Comparison of ENCODE assay signal across 13 cellular contexts in the genomic region with DNA sequence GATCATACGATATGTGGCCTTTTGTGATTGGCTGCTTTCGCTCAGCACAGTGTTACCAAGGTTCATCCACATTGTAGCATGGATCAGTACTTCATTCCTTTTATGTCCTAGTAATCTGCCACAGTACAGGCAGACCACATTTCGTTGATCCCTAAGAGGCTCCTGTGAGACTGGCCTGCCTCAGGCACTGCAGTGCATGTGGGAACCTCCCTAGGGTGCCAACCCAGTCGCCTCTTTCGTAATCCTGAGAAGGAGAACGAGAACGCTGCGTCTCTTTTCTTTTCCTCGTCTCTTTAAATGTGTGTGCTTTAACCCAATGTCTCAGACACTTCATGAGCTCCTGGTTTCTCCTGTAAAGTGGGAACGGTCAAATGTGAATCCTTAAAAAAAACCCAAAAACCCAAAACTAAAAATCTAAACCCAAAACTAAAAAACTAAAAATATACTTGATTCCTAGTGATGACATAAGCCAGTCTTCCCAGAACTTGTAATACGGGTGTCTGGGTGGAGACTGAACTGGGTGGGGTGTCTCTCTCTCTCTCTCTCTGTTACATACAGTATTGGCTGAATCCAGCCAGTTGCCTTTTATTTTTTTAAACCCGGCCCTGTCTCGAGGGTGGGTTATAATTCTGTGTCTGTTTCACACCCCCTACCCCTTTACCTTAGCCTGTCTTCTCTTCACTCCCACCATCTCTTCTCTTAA. TPM values are rescaled to one million over a fixed set of nuclear protein-coding genes. Genes with fewer than 3 reads are reported as not detected.
DNase-seq lines count a peak whose midpoint lies in the region; ATAC-seq and TF ChIP-seq lines count a peak whose summit lies in the region.
"Had no signal": no experiment of that assay in that cellular context is flagged by ENCODE, and none has a peak within 500 bp of the region (broad histone marks: within the 10 kb centered on the region; RNA-seq: fewer than 3 reads in every experiment).

No MANE protein-coding gene starts in this region.

- intact Hi-C loops in activated naive CD4-positive, alpha-beta T cell treated with anti-CD3 and anti-CD28 coated beads for 36 hours (cut with micrococcal nuclease), result no loop called here

- H3K4me1 Mint-ChIP-seq in osteocyte (ENCODE audit: unreplicated experiment), result peaks cover 13% of the 10 kb centered on the region
- H3K4me1 Mint-ChIP-seq in activated naive CD4-positive, alpha-beta T cell treated with anti-CD3 and anti-CD28 coated beads for 36 hours (ENCODE audit: low read depth), result no peaks in the 10 kb centered on the region

- H3K36me3 Mint-ChIP-seq in osteocyte (ENCODE audit: unreplicated experiment), result peaks cover 24% of the 10 kb centered on the region
- H3K36me3 Mint-ChIP-seq in activated naive CD4-positive, alpha-beta T cell treated with anti-CD3 and anti-CD28 coated beads for 36 hours (ENCODE audit: low read depth), result peaks cover 12% of the 10 kb centered on the region

- peak overlapping the region; percentile 26 for H3K4me3 ChIP-seq in AG10803 (ENCODE audit: low read length)
- H3K4me3 ChIP-seq: BLaER1, pancreas, Peyer's patch had no signal

- H3K4me3 Mint-ChIP-seq in osteocyte (ENCODE audit: unreplicated experiment), result peak overlapping the region; percentile 40
- H3K4me3 Mint-ChIP-seq in activated naive CD4-positive, alpha-beta T cell treated with anti-CD3 and anti-CD28 coated beads for 36 hours, result no peak overlapping the region

- H3K27me3 Mint-ChIP-seq in osteocyte (ENCODE audit: unreplicated experiment), result no peaks in the 10 kb centered on the region
- no peaks in the 10 kb centered on the region for H3K27me3 Mint-ChIP-seq in activated naive CD4-positive, alpha-beta T cell treated with anti-CD3 and anti-CD28 coated beads for 36 hours (ENCODE audit: low read depth)

- TF ChIP-seq CTCF in AG10803 (conservative IDR thresholded peaks at IDR 0.05; ENCODE audit: low read length) (no peak), osteocyte (IDR thresholded peaks at IDR 0.05) (no peak)

- DNase-seq in AG10803 (ENCODE audit: low read depth) (peak; percentile 75), NCI-H2107 treated with DMSO at 0.1 percent for 48 hours (lab: John Stamatoyannopoulos, UW; ENCODE audit: unreplicated experiment) (peak; percentile 33), fibroblast of gingiva (ENCODE audit: low read depth) (peak; percentile 78), osteocyte (ENCODE audit: extremely low spot score, unreplicated experiment) (no peak), globus pallidus (ENCODE audit: low spot score) (no peak)
- DNase-seq in activated naive CD4-positive, alpha-beta T cell treated with anti-CD3 and anti-CD28 coated beads for 36 hours, result no peak
- DNase-seq: NCI-H146, pancreas, Peyer's patch, substantia nigra had no signal

- peak overlapping the region; percentile 91 for H3K27ac Mint-ChIP-seq in osteocyte (ENCODE audit: unreplicated experiment)
- H3K27ac Mint-ChIP-seq in activated naive CD4-positive, alpha-beta T cell treated with anti-CD3 and anti-CD28 coated beads for 36 hours, result no peak overlapping the region

- CTCF ChIA-PET in activated naive CD4-positive, alpha-beta T cell treated with anti-CD3 and anti-CD28 coated beads for 36 hours (lab: Charles Lee), result no interaction called here

- no peaks in the 10 kb centered on the region for H3K9me3 Mint-ChIP-seq in osteocyte (ENCODE audit: unreplicated experiment)
- H3K9me3 Mint-ChIP-seq in activated naive CD4-positive, alpha-beta T cell treated with anti-CD3 and anti-CD28 coated beads for 36 hours, result no peaks in the 10 kb centered on the region

- ATAC-seq in GM21717 (IDR thresholded peaks at IDR 0.05; ENCODE audit: unreplicated experiment) (no peak), GM19023 (IDR thresholded peaks at IDR 0.05; ENCODE audit: unreplicated experiment) (no peak)

RNA-seq across cellular contexts. Expression of gene AACS, which starts 14.9 kb away (rescaled TPM):
- total RNA-seq in osteocyte, result 21.8 and 22.0 TPM in 2 replicates
- 10 to 100 TPM; 10.6 to 11.2 TPM for total RNA-seq in activated naive CD4-positive, alpha-beta T cell treated with anti-CD3 and anti-CD28 coated beads for 36 hours

Comparison
In these comparisons a context has a peak if more than half of its experiments do, and no peak if none do; other contexts are left out.
1. DNase-seq: peak in AG10803 (single experiment), NCI-H2107 treated with DMSO at 0.1 percent for 48 hours (single experiment) and fibroblast of gingiva (single experiment); none in osteocyte (single experiment), globus pallidus (single experiment) and activated naive CD4-positive, alpha-beta T cell treated with anti-CD3 and anti-CD28 coated beads for 36 hours (single experiment).